Comparison of ENCODE assay signal across 13 cellular contexts in the genomic region with DNA sequence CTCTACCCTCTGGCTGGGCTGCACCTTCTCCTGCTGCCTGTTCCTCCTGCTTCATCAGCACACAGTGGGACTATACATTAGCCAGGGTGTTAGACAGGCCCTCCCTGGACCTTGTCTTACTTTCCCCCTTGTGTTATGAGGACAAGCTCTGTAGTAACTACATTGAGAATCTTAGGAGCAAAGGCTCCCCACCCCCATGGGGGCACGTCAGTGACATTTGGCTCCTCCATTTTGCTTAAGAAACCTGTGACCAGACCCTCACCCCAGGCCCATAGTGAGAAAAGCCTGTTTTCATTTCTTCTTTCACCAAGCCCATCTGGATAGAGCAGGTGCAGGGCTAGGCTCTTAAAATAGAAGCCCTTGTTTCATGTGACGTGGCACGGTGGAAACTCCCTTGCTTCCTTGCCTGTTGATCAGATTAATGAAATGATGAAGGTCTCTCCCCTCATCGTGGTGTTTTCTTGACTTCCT.
DNase-seq lines count a peak whose midpoint lies in the region; ATAC-seq and TF ChIP-seq lines count a peak whose summit lies in the region.
"Had no signal": no experiment of that assay in that cellular context is flagged by ENCODE, and none has a peak within 500 bp of the region (broad histone marks: within the 10 kb centered on the region; RNA-seq: fewer than 3 reads in every experiment).

No MANE protein-coding gene starts in this region.

- H3K9me2 ChIP-seq in GM23248 (ENCODE audit: insufficient read depth): no peaks in the 10 kb centered on the region

- H3K9me3 ChIP-seq in GM23248 (ENCODE audit: low read depth): no peaks in the 10 kb centered on the region

- H3K4me1 Mint-ChIP-seq in Calu3 (ENCODE audit: low read depth, unreplicated experiment): no peaks in the 10 kb centered on the region
- H3K4me1 Mint-ChIP-seq: activated naive CD8-positive, alpha-beta T cell treated with anti-CD3 and anti-CD28 coated beads, Interleukin-2, amount 10 ng/mL, durations not matched to agents 7 days and 5 days; CD8-positive, alpha-beta memory T cell; GM23338; immature natural killer cell had no signal

- in situ Hi-C loops in GM13977 (cut with MboI; ENCODE audit: low pct_unique_long_range_greater_than_20kb, low sequenced_read_pairs, unreplicated experiment) (no loop called here), GM23248 (cut with MboI) (no loop called here)

- no peaks in the 10 kb centered on the region for H3F3A ChIP-seq in GM23248 (ENCODE audit: insufficient read depth)

- no peak for TF ChIP-seq CTCF in GM13977 (IDR thresholded peaks at IDR 0.05; ENCODE audit: extremely low read depth, insufficient read depth, missing control alignments)
- no peak for TF ChIP-seq CTCF in Calu3 (IDR thresholded peaks at IDR 0.05; ENCODE audit: unreplicated experiment)

- peak; percentile 43; the same call in 1 of the 2 replicates for TF ChIP-seq POLR2A in Raji (IDR thresholded peaks at IDR 0.05; ENCODE audit: insufficient read depth, low read depth, low read length)

- no peak overlapping the region for H2AFZ ChIP-seq in GM23248
- H2AFZ ChIP-seq: GM23338 had no signal

- WGBS in GM23248 (ENCODE audit: low coverage in 1 of 2, low lambda C conversion rate in 2 of 2, missing lambda C conversion rate in 2 of 2), 2 experiments: 32 to 34% methylated on average over 4 of the region's 4 CpGs

- H3K4me1 ChIP-seq in GM23248 (ENCODE audit: insufficient read depth): no peaks in the 10 kb centered on the region

- intact Hi-C loops in Calu3 (cut with micrococcal nuclease; ENCODE audit: unreplicated experiment): loop anchor here (2.0 to 5.0 kb wide), 2 partner anchors 51 to 96 kb away; no protein-coding TSS in a partner anchor

- no peaks in the 10 kb centered on the region for H3K36me3 Mint-ChIP-seq in Calu3 (ENCODE audit: insufficient read depth, unreplicated experiment)
- H3K36me3 Mint-ChIP-seq: activated naive CD8-positive, alpha-beta T cell treated with anti-CD3 and anti-CD28 coated beads, Interleukin-2, amount 10 ng/mL, durations not matched to agents 7 days and 5 days; CD8-positive, alpha-beta memory T cell; immature natural killer cell had no signal

- ATAC-seq in GM19455 (IDR thresholded peaks at IDR 0.05; ENCODE audit: unreplicated experiment) (peak; percentile 78), HG02981 (IDR thresholded peaks at IDR 0.05; ENCODE audit: unreplicated experiment) (peak; percentile 76), HG02870 (IDR thresholded peaks at IDR 0.05; ENCODE audit: unreplicated experiment) (no peak)
- ATAC-seq: GM23338 had no signal

- no peaks in the 10 kb centered on the region for H3K9me3 Mint-ChIP-seq in Calu3 (ENCODE audit: low read depth, unreplicated experiment)
- H3K9me3 Mint-ChIP-seq: activated naive CD8-positive, alpha-beta T cell treated with anti-CD3 and anti-CD28 coated beads, Interleukin-2, amount 10 ng/mL, durations not matched to agents 7 days and 5 days; CD8-positive, alpha-beta memory T cell; GM23338; immature natural killer cell had no signal

- H3K27me3 Mint-ChIP-seq in Calu3 (ENCODE audit: unreplicated experiment): peaks cover 46% of the 10 kb centered on the region
- H3K27me3 Mint-ChIP-seq: progenitor cell of endocrine pancreas had no signal

- H4K20me1 ChIP-seq in GM23248 (ENCODE audit: insufficient read depth): no peaks in the 10 kb centered on the region

- H3K4me3 ChIP-seq in GM23248: no peak overlapping the region
- H3K4me3 ChIP-seq: GM23338 had no signal

- H3K79me2 ChIP-seq in GM23248 (ENCODE audit: insufficient read depth): no peaks in the 10 kb centered on the region

- CTCF ChIA-PET in Calu3 (lab: Charles Lee): no interaction called here

- H3K27ac ChIP-seq in GM23248: no peak overlapping the region

- H3K27ac Mint-ChIP-seq in Calu3 (ENCODE audit: unreplicated experiment): no peak overlapping the region
- H3K27ac Mint-ChIP-seq: activated naive CD8-positive, alpha-beta T cell treated with anti-CD3 and anti-CD28 coated beads, Interleukin-2, amount 10 ng/mL, durations not matched to agents 7 days and 5 days; CD8-positive, alpha-beta memory T cell; GM23338; immature natural killer cell; progenitor cell of endocrine pancreas had no signal

- no peak overlapping the region for H3K4me3 Mint-ChIP-seq in Calu3 (ENCODE audit: low read depth, unreplicated experiment)
- H3K4me3 Mint-ChIP-seq: activated naive CD8-positive, alpha-beta T cell treated with anti-CD3 and anti-CD28 coated beads, Interleukin-2, amount 10 ng/mL, durations not matched to agents 7 days and 5 days; CD8-positive, alpha-beta memory T cell; GM23338; immature natural killer cell had no signal

- H3K27me3 ChIP-seq in GM23248 (replicated peaks; ENCODE audit: insufficient read depth): peaks cover 25% of the 10 kb centered on the region

- BruUV-seq in Calu3 (replicated peaks; lab: Mats Ljungman, UMichigan): no TSS peak

- peak; percentile 45 for DNase-seq in GM13977 (ENCODE audit: low spot score)
- no peak for DNase-seq in GM23248
- no peak for DNase-seq in Calu3
- no peak for DNase-seq in NCI-H82 treated with DMSO at 0.1 percent for 48 hours (lab: John Stamatoyannopoulos, UW; ENCODE audit: unreplicated experiment)
- DNase-seq: activated naive CD8-positive, alpha-beta T cell treated with anti-CD3 and anti-CD28 coated beads, Interleukin-2, amount 10 ng/mL, durations not matched to agents 7 days and 5 days; CD8-positive, alpha-beta memory T cell; immature natural killer cell had no signal

- H3K36me3 ChIP-seq in GM23248 (ENCODE audit: low read depth): no peaks in the 10 kb centered on the region

- no peak overlapping the region for H3K9ac ChIP-seq in GM23248

- no peak overlapping the region for H3K4me2 ChIP-seq in GM23248 (ENCODE audit: unreplicated experiment)
- H3K4me2 ChIP-seq: GM23338 had no signal
